24 cellular contexts compared by ENCODE assay signal in the genomic region with DNA sequence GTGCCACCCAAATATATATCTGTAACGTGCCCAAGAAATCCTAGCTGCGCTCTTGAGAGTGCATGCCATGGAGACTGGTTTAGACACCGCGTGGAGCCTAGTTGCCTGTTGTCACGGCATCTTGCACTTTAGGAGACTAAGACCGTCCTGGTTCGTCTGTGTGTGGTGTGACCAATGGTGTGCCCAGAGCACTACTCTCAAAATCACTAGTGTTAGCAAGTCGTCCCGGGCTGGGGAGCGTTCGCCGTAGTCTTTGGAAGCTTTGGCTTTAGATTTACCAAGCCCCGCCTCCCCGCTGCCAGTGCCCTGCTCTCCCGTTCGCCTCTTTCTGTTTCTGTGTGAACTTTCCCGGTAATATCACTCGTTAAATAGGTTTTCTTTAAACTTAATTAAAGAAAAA. TPM values are rescaled to one million over a fixed set of nuclear protein-coding genes. Genes with fewer than 3 reads are reported as not detected.
DNase-seq lines count a peak whose midpoint lies in the region; ATAC-seq, FAIRE-seq and TF ChIP-seq lines count a peak whose summit lies in the region.
"Had no signal": no experiment of that assay in that cellular context is flagged by ENCODE, and none has a peak within 500 bp of the region (broad histone marks: within the 10 kb centered on the region; RNA-seq: fewer than 3 reads in every experiment).

No MANE protein-coding gene starts in this region.

- H3K27ac Mint-ChIP-seq in T-helper 17 cell, result peak overlapping the region; percentile 41
- H3K27ac Mint-ChIP-seq in type B pancreatic cell, result peak overlapping the region; percentile 42
- H3K27ac Mint-ChIP-seq: activated T-helper 2 cell treated with anti-CD3 and anti-CD28 coated beads, Interferon-gamma antibody, Interleukin-2, Interleukin-4, amounts not matched to agents 10 μg/mL and 5 μg/mL and 100 μg/mL, durations not matched to agents 14 hours and 24 hours and 36 hours; mesothelial cell of epicardium had no signal

- no peak overlapping the region for H2AFZ ChIP-seq in endothelial cell of umbilical vein (ENCODE audit: low read depth, low read length)

- intact Hi-C loops in left ventricle myocardium superior (cut with micrococcal nuclease) (no loop called here), heart right ventricle (cut with DNase I) (loop anchor here in 3 of 10 donors (10.0 kb wide), 2 partner anchors 90 to 170 kb away; partner anchors contain the start of genes METTL16 (in 2 of the 3) and PAFAH1B1 (in 1 of the 3)), endothelial cell of umbilical vein (cut with micrococcal nuclease) (no loop called here), esophagus muscularis mucosa (cut with DNase I) (loop anchor here (10.0 kb wide), 1 partner anchor 170 kb away; the partner anchor contains the start of gene METTL16)

- H3K36me3 Mint-ChIP-seq in T-helper 17 cell (ENCODE audit: low read depth), result no peaks in the 10 kb centered on the region
- H3K36me3 Mint-ChIP-seq in type B pancreatic cell, result peaks cover 12% of the 10 kb centered on the region

- H3K4me1 Mint-ChIP-seq in T-helper 17 cell (peaks cover 7% of the 10 kb centered on the region), type B pancreatic cell (ENCODE audit: unreplicated experiment) (peaks cover 4% of the 10 kb centered on the region)

- dilution Hi-C loops in endothelial cell of umbilical vein (cut with MboI; ENCODE audit: extremely low pct_ligation_motif_present, low sequenced_read_pairs), result no loop called here

- TF ChIP-seq POLR2A in endothelial cell of umbilical vein (IDR thresholded peaks at IDR 0.05; ENCODE audit: low read depth, low read length), result no peak
- TF ChIP-seq POLR2A in esophagus muscularis mucosa (IDR thresholded peaks at IDR 0.05; ENCODE audit: low read depth), result no peak

- no peak for TF ChIP-seq EP300 in esophagus muscularis mucosa (IDR thresholded peaks at IDR 0.05)

- peaks cover 7 to 42% (median 30%) of the 10 kb centered on the region in 9 donors for H3K4me1 ChIP-seq in heart right ventricle
- no peaks in the 10 kb centered on the region for H3K4me1 ChIP-seq in endothelial cell of umbilical vein (ENCODE audit: control insufficient read depth, extremely low read depth, insufficient read depth, low read length)
- H3K4me1 ChIP-seq in esophagus muscularis mucosa, result peaks cover 34 to 51% (median 48%) of the 10 kb centered on the region in 4 donors

- peaks cover 3% of the 10 kb centered on the region for H4K20me1 ChIP-seq in endothelial cell of umbilical vein (replicated peaks; ENCODE audit: control insufficient read depth, extremely low read depth, insufficient read depth, low read length)

- DNase-seq in left ventricle myocardium superior (peak; percentile 30), heart right ventricle (no peak), T-helper 17 cell (no peak), endothelial cell of umbilical vein (ENCODE audit: low read depth, low spot score) (no peak), type B pancreatic cell (ENCODE audit: extremely low spot score, unreplicated experiment) (no peak), NCI-H2227 treated with DMSO at 0.1 percent for 48 hours (lab: John Stamatoyannopoulos, UW) (no peak), esophagus muscularis mucosa (ENCODE audit: extremely low spot score) (no peak), SW480 (ENCODE audit: low spot score) (no peak)
- DNase-seq: CD4-positive, CD25-positive, alpha-beta regulatory T cell; left ventricle myocardium inferior; naive thymus-derived CD8-positive, alpha-beta T cell; NCI-H187; right cardiac atrium; stimulated activated CD4-positive, alpha-beta T cell treated with anti-CD3 and anti-CD28 coated beads, Interleukin-4, amount 100 ng/mL, for 24 hours; stimulated activated naive CD8-positive, alpha-beta T cell treated with anti-CD3 and anti-CD28 coated beads, Interleukin-15, amount 100 ng/mL, for 72 hours; T1000; thyroid gland had no signal

- H3K9ac ChIP-seq in endothelial cell of umbilical vein (replicated peaks; ENCODE audit: extremely low read depth, insufficient read depth, low read length), result no peak overlapping the region

- 91% methylated on average over 18 of the region's 18 CpGs for WGBS in heart right ventricle, 2 donors
- WGBS in esophagus muscularis mucosa, result 94% methylated on average over 18 of the region's 18 CpGs

- H3K4me3 ChIP-seq in heart right ventricle (no peak overlapping the region), endothelial cell of umbilical vein (replicated peaks in 1 of 3; ENCODE audit: insufficient read depth in 1 of 3, low read depth in 1 of 3, low read length in 3 of 3) (no peak overlapping the region), esophagus muscularis mucosa (no peak overlapping the region)
- H3K4me3 ChIP-seq: left ventricle myocardium inferior, pancreas, thyroid gland had no signal

- H3K27me3 ChIP-seq in heart right ventricle (no peaks in the 10 kb centered on the region), endothelial cell of umbilical vein (ENCODE audit: control insufficient read depth in 2 of 2, insufficient read depth in 2 of 2, low read length in 2 of 2) (no peaks in the 10 kb centered on the region), esophagus muscularis mucosa (no peaks in the 10 kb centered on the region)
- H3K27me3 ChIP-seq: pancreas, thyroid gland had no signal

- no peaks in the 10 kb centered on the region for H3K9me3 Mint-ChIP-seq in type B pancreatic cell
- H3K9me3 Mint-ChIP-seq: activated naive CD4-positive, alpha-beta T cell treated with anti-CD3 and anti-CD28 coated beads, Interleukin-2, amount 50 U/mL, for 72 hours; activated T-helper 2 cell treated with anti-CD3 and anti-CD28 coated beads, Interferon-gamma antibody, Interleukin-2, Interleukin-4, amounts not matched to agents 10 μg/mL and 5 μg/mL and 100 μg/mL, durations not matched to agents 14 hours and 24 hours and 36 hours; mesothelial cell of epicardium; naive thymus-derived CD8-positive, alpha-beta T cell; stimulated activated naive CD8-positive, alpha-beta T cell treated with anti-CD3 and anti-CD28 coated beads, Interleukin-15, amount 100 ng/mL, for 72 hours had no signal

- POLR2A ChIA-PET in endothelial cell of umbilical vein (lab: Charles Lee), result no interaction called here

- H3K4me2 ChIP-seq in endothelial cell of umbilical vein (ENCODE audit: insufficient read depth, low read length), result no peak overlapping the region

- H3K27me3 Mint-ChIP-seq in T-helper 17 cell, result no peaks in the 10 kb centered on the region
- no peaks in the 10 kb centered on the region for H3K27me3 Mint-ChIP-seq in type B pancreatic cell
- H3K27me3 Mint-ChIP-seq: CD4-positive, CD25-positive, alpha-beta regulatory T cell; naive thymus-derived CD8-positive, alpha-beta T cell; stimulated activated naive CD8-positive, alpha-beta T cell treated with anti-CD3 and anti-CD28 coated beads, Interleukin-15, amount 100 ng/mL, for 72 hours had no signal

- H3K27ac ChIP-seq in heart right ventricle (no peak overlapping the region), endothelial cell of umbilical vein (ENCODE audit: insufficient read depth, low read depth, low read length) (no peak overlapping the region), esophagus muscularis mucosa (replicated peaks in 1 of 4) (no peak overlapping the region)
- H3K27ac ChIP-seq: HL-60, left ventricle myocardium inferior, pancreas, thyroid gland had no signal

- no peaks in the 10 kb centered on the region for H3K9me3 ChIP-seq in heart right ventricle
- no peaks in the 10 kb centered on the region for H3K9me3 ChIP-seq in T-helper 17 cell (ENCODE audit: control insufficient read depth, low read length, poor library complexity, severe bottlenecking)
- H3K9me3 ChIP-seq in endothelial cell of umbilical vein (replicated peaks; ENCODE audit: control insufficient read depth, insufficient read depth, low read length), result no peaks in the 10 kb centered on the region
- no peaks in the 10 kb centered on the region for H3K9me3 ChIP-seq in esophagus muscularis mucosa
- H3K9me3 ChIP-seq: left ventricle myocardium inferior, pancreas, thyroid gland had no signal

- FAIRE-seq in endothelial cell of umbilical vein (lab: Jason Lieb, UNC), result peak; percentile 15
- FAIRE-seq: astrocyte, pancreas had no signal

- TF ChIP-seq CTCF in heart right ventricle (IDR thresholded peaks at IDR 0.05) (no peak), endothelial cell of umbilical vein (IDR thresholded peaks at IDR 0.05; ENCODE audit: extremely low read depth in 1 of 2, insufficient read depth in 1 of 2, low read depth in 1 of 2, low read length in 2 of 2) (no peak), type B pancreatic cell (conservative IDR thresholded peaks at IDR 0.05) (no peak), esophagus muscularis mucosa (IDR thresholded peaks at IDR 0.05) (no peak)

- H3K9me1 ChIP-seq in endothelial cell of umbilical vein (replicated peaks; ENCODE audit: control insufficient read depth, extremely low read depth, insufficient read depth, low read length), result no peaks in the 10 kb centered on the region

- peaks cover 2% of the 10 kb centered on the region for H3K79me2 ChIP-seq in endothelial cell of umbilical vein (ENCODE audit: control insufficient read depth, insufficient read depth, low read length)

- CTCF ChIA-PET in endothelial cell of umbilical vein (lab: Charles Lee), result interaction anchor here (1.2 kb wide), 1 partner anchor 9 kb away, joined by 3 read pairs; no protein-coding TSS in a partner anchor

- no peak overlapping the region for H3K4me3 Mint-ChIP-seq in T-helper 17 cell
- H3K4me3 Mint-ChIP-seq in type B pancreatic cell, result no peak overlapping the region
- H3K4me3 Mint-ChIP-seq: CD4-positive, CD25-positive, alpha-beta regulatory T cell; mesothelial cell of epicardium; naive thymus-derived CD8-positive, alpha-beta T cell; stimulated activated naive CD8-positive, alpha-beta T cell treated with anti-CD3 and anti-CD28 coated beads, Interleukin-15, amount 100 ng/mL, for 72 hours had no signal

- ATAC-seq in left ventricle myocardium superior, result no peak
- ATAC-seq in heart right ventricle, result no peak
- ATAC-seq in T-helper 17 cell, result no peak
- ATAC-seq: activated CD4-positive, CD25-positive, alpha-beta regulatory T cell treated with anti-CD3 and anti-CD28 coated beads, Interleukin-2, amount 50 U/mL, for 24 hours; activated naive CD4-positive, alpha-beta T cell treated with anti-CD3 and anti-CD28 coated beads, Interleukin-2, amount 50 U/mL, for 72 hours; naive thymus-derived CD8-positive, alpha-beta T cell; right cardiac atrium; stimulated activated naive CD8-positive, alpha-beta T cell treated with anti-CD3 and anti-CD28 coated beads, Interleukin-15, amount 100 ng/mL, for 72 hours had no signal

- no TSS peak for BruUV-seq in endothelial cell of umbilical vein (replicated peaks; lab: Mats Ljungman, UMichigan)

- peaks cover 0 to 66% (median 33%) of the 10 kb centered on the region in 9 donors for H3K36me3 ChIP-seq in heart right ventricle
- peaks cover 14 to 19% of the 10 kb centered on the region in 2 experiments for H3K36me3 ChIP-seq in endothelial cell of umbilical vein (ENCODE audit: control insufficient read depth in 2 of 2, extremely low read depth in 1 of 2, insufficient read depth in 2 of 2, low read length in 2 of 2)
- peaks cover 28 to 59% (median 46%) of the 10 kb centered on the region in 4 donors for H3K36me3 ChIP-seq in esophagus muscularis mucosa

RNA-seq across cellular contexts. Expression of gene CLUH, which starts 27.0 kb away (rescaled TPM):
- total RNA-seq in left ventricle myocardium superior (205 TPM), heart right ventricle (100 to 1,000 TPM; 122 to 198 (median 170) TPM), T-helper 17 cell (10 to 100 TPM; 55.2 to 68.6 TPM), endothelial cell of umbilical vein (66.2 and 80.7 TPM in 2 replicates), type B pancreatic cell (ENCODE audit: low replicate concordance) (77.0 and 108 TPM in 2 replicates), esophagus muscularis mucosa (10 to 100 TPM; 42.8 to 92.9 (median 62.9) TPM)
- polyA plus RNA-seq in heart right ventricle (100 to 1,000 TPM in 1 of 2 donors, 10 to 100 TPM in 1; 55.6 to 123 TPM), endothelial cell of umbilical vein (33.8 and 49.8 TPM in 2 replicates)
- 22.6 and 29.9 TPM in 2 replicates for polyA plus RNA-seq in endothelial cell of umbilical vein (2011; cell fraction: cytosol; rRNA removed)
- polyA plus RNA-seq in endothelial cell of umbilical vein (2011; cell fraction: nucleus; rRNA removed), result 168 and 174 TPM in 2 replicates
- 65.8 and 67.4 TPM in 2 replicates for polyA plus RNA-seq in endothelial cell of umbilical vein (2012)
- polyA minus RNA-seq in endothelial cell of umbilical vein, result 29.4 and 30.1 TPM in 2 replicates
- 36.4 TPM for polyA minus RNA-seq in endothelial cell of umbilical vein (2011; cell fraction: cytosol; rRNA and poly(A)+ RNA removed)
- 26.1 and 50.0 TPM in 2 replicates for polyA minus RNA-seq in endothelial cell of umbilical vein (2011; cell fraction: nucleus; rRNA and poly(A)+ RNA removed)
